ENCODE assay signal across 8 cellular contexts in the genomic region with DNA sequence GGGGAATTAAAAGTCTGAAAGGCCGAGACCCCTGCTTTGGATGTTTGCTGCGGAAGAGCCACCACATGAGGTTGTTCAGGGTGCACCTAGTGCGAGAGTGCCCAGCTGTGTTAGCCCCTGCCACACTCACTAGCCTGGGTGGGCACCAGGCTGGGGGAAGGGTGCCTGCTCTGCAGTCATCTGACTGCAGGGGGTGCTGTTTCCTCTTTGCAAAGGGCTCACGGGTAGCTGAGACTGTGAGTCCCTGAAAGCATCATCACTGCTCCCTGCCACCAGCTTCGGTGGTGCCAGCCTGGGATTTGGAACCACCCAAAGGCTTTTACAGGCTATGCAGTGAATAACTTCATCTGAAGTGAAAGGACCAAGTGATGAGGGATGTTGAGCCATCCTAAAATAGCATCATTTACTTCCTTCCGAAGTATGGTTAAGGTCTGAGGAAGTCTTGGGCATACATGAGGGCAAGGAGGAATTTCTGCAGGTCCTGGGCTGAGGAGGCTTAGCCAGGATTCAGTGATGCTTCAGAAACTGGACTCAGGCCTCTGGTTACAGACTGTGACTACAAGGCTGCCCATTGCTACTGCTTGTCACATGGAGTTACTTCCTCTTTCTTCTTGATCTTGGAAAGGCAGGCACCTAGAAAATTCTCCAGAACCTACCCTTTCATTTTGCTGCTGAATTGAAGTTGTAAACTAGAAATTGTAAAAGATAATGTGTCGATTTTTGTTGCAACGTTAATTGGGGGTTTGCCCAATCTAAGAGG.
DNase-seq lines count a peak whose midpoint lies in the region; ATAC-seq, FAIRE-seq and TF ChIP-seq lines count a peak whose summit lies in the region.

No MANE protein-coding gene starts in this region.

- intact Hi-C loops in colonic mucosa (cut with DNase I) = loop anchor here (10.0 kb wide), 1 partner anchor 57 kb away; no protein-coding TSS in a partner anchor

- TF ChIP-seq CTCF in colonic mucosa (IDR thresholded peaks at IDR 0.05) = peak; percentile 22

- DNase-seq in AG20443 (ENCODE audit: low spot score) (peak; percentile 6), GM18507 (ENCODE audit: extremely low spot score, insufficient read length, low read depth) (peak; percentile 3), colonic mucosa (no peak), SW 1271 (lab: John Stamatoyannopoulos, UW) (no peak), urothelium cell line (ENCODE audit: low spot score) (no peak), SHP77 (lab: John Stamatoyannopoulos, UW) (no peak)

- no peak overlapping the region for H3K4me3 ChIP-seq in colonic mucosa

- no peaks in the 10 kb centered on the region for H3K36me3 ChIP-seq in colonic mucosa

- no peak overlapping the region for H3K9ac ChIP-seq in colonic mucosa (ENCODE audit: low read depth in 2 of 2, low read length in 2 of 2)

- H3K27me3 ChIP-seq in colonic mucosa = no peaks in the 10 kb centered on the region

- FAIRE-seq in GM18507 (lab: Jason Lieb, UNC) (peak; percentile 51), urothelium cell line (lab: Jason Lieb, UNC) (no peak)

- no peaks in the 10 kb centered on the region for H3K9me3 ChIP-seq in colonic mucosa

- H3K27ac ChIP-seq in colonic mucosa = no peak overlapping the region

- ATAC-seq in HG03432 (IDR thresholded peaks at IDR 0.05; ENCODE audit: unreplicated experiment) (peak; percentile 54), HG02571 (IDR thresholded peaks at IDR 0.05; ENCODE audit: unreplicated experiment) (no peak)

- no peaks in the 10 kb centered on the region for H3K4me1 ChIP-seq in colonic mucosa

Comparison
In these comparisons a context has a peak if more than half of its experiments do, and no peak if none do; other contexts are left out.
1. DNase-seq: peak in AG20443 (single experiment) and GM18507 (single experiment); none in colonic mucosa (single experiment), SW 1271 (0 of 2), urothelium cell line (single experiment) and SHP77 (0 of 2).